31 cellular contexts compared by ENCODE assay signal in genomic region chrX:38305971-38306370, GRCh38. TPM values are rescaled to one million over a fixed set of nuclear protein-coding genes. Genes with fewer than 3 reads are reported as not detected.
DNase-seq lines count a peak whose midpoint lies in the region; ATAC-seq, FAIRE-seq and TF ChIP-seq lines count a peak whose summit lies in the region.
"Had no signal": no experiment of that assay in that cellular context is flagged by ENCODE, and none has a peak within 500 bp of the region (broad histone marks: within the 10 kb centered on the region; RNA-seq: fewer than 3 reads in every experiment).

No MANE protein-coding gene starts in this region.

- TF ChIP-seq POLR2A in endothelial cell of umbilical vein (IDR thresholded peaks at IDR 0.05; ENCODE audit: low read depth, low read length) = no peak

- intact Hi-C loops in endothelial cell of umbilical vein (cut with micrococcal nuclease) (no loop called here), OCI-LY7 (cut with micrococcal nuclease; ENCODE audit: unreplicated experiment) (loop anchor here (10.0 kb wide), 1 partner anchor 59 kb away; no protein-coding TSS in a partner anchor)

- H3K36me3 ChIP-seq in adipocyte (ENCODE audit: control insufficient read depth, insufficient read depth, low read length, severe bottlenecking) = no peaks in the 10 kb centered on the region
- no peaks in the 10 kb centered on the region for H3K36me3 ChIP-seq in endothelial cell of umbilical vein (ENCODE audit: control insufficient read depth in 2 of 2, extremely low read depth in 1 of 2, insufficient read depth in 2 of 2, low read length in 2 of 2)
- H3K36me3 ChIP-seq in skeletal muscle satellite cell (ENCODE audit: insufficient read depth, low read length) = peaks cover 6% of the 10 kb centered on the region
- H3K36me3 ChIP-seq in OCI-LY7 (ENCODE audit: insufficient read depth, low read length) = no peaks in the 10 kb centered on the region
- H3K36me3 ChIP-seq: suprapubic skin had no signal

- H4K20me1 ChIP-seq in endothelial cell of umbilical vein (replicated peaks; ENCODE audit: control insufficient read depth, extremely low read depth, insufficient read depth, low read length) = no peaks in the 10 kb centered on the region
- no peaks in the 10 kb centered on the region for H4K20me1 ChIP-seq in OCI-LY7 (ENCODE audit: insufficient read depth, low read length)

- BruUV-seq in endothelial cell of umbilical vein (replicated peaks; lab: Mats Ljungman, UMichigan) (no TSS peak), OCI-LY7 (replicated peaks; lab: Mats Ljungman, UMichigan) (no TSS peak)

- no peaks in the 10 kb centered on the region for H3K9me1 ChIP-seq in endothelial cell of umbilical vein (replicated peaks; ENCODE audit: control insufficient read depth, extremely low read depth, insufficient read depth, low read length)

- H3K4me2 ChIP-seq in endothelial cell of umbilical vein (ENCODE audit: insufficient read depth, low read length) (peak overlapping the region; percentile 64), skeletal muscle satellite cell (ENCODE audit: low read length) (no peak overlapping the region), OCI-LY7 (ENCODE audit: low read length) (no peak overlapping the region)

- H3K79me2 ChIP-seq in endothelial cell of umbilical vein (ENCODE audit: control insufficient read depth, insufficient read depth, low read length) = no peaks in the 10 kb centered on the region
- no peaks in the 10 kb centered on the region for H3K79me2 ChIP-seq in OCI-LY7 (ENCODE audit: insufficient read depth, low read depth, low read length)
- H3K79me2 ChIP-seq: parathyroid adenoma had no signal

- DNase-seq in adipocyte (ENCODE audit: low read depth) (peak; percentile 4), endothelial cell of umbilical vein (ENCODE audit: low read depth, low spot score) (peak; percentile 90), left lobe of liver (ENCODE audit: low spot score) (no peak), cerebellum (ENCODE audit: low spot score) (no peak), OCI-LY7 (ENCODE audit: low spot score) (no peak)
- no peak for DNase-seq in activated effector memory CD4-positive, alpha-beta T cell treated with anti-CD3 and anti-CD28 coated beads, Interleukin-2, amount 50 U/mL, for 16 hours
- DNase-seq in stimulated activated CD4-positive, alpha-beta T cell treated with anti-CD3 and anti-CD28 coated beads, Interleukin-2, amount 100 ng/mL, for 24 hours = no peak
- DNase-seq: activated CD4-positive, alpha-beta T cell treated with anti-CD3 and anti-CD28 coated beads for 1 hour; activated effector memory CD4-positive, alpha-beta T cell treated with Interleukin-2 at 50 U/mL for 16 hours; activated naive CD8-positive, alpha-beta T cell treated with anti-CD3 and anti-CD28 coated beads for 36 hours; cerebellar nuclear complex; KBM-7; kidney; NCI-H1436 treated with DMSO at 0.1 percent for 48 hours; NCI-H345; NCI-H82; stimulated activated CD4-positive, alpha-beta T cell treated with anti-CD3 and anti-CD28 coated beads, Interleukin-15, amount 100 ng/mL, for 24 hours; stimulated activated naive CD4-positive, alpha-beta T cell; T-helper 17 cell had no signal

- ATAC-seq in left lobe of liver = peak; percentile 85
- ATAC-seq: sciatic nerve, SK-N-SH treated with all-trans-retinoic acid at 6 μM for 48 hours, T-helper 17 cell had no signal

- CTCF ChIA-PET in endothelial cell of umbilical vein (lab: Charles Lee) = interaction anchor here (6.6 kb wide), 1 partner anchor 21 kb away, joined by 100 read pairs; the partner anchor contains the start of gene RPGR
- CTCF ChIA-PET in OCI-LY7 (lab: Charles Lee; ENCODE audit: unreplicated experiment) = no interaction called here

- no peak overlapping the region for H2AFZ ChIP-seq in endothelial cell of umbilical vein (ENCODE audit: low read depth, low read length)
- no peak overlapping the region for H2AFZ ChIP-seq in OCI-LY7 (ENCODE audit: low read length)
- H2AFZ ChIP-seq: parathyroid adenoma had no signal

- no peak for TF ChIP-seq CTCF in endothelial cell of umbilical vein (IDR thresholded peaks at IDR 0.05; ENCODE audit: extremely low read depth in 1 of 2, insufficient read depth in 1 of 2, low read depth in 1 of 2, low read length in 2 of 2)
- TF ChIP-seq CTCF in OCI-LY7 (conservative IDR thresholded peaks at IDR 0.05; ENCODE audit: low read length) = no peak

- peaks cover 7% of the 10 kb centered on the region for H3K27me3 ChIP-seq in adipocyte (replicated peaks; ENCODE audit: control insufficient read depth, insufficient read depth, low read length)
- no peaks in the 10 kb centered on the region for H3K27me3 ChIP-seq in endothelial cell of umbilical vein (ENCODE audit: control insufficient read depth in 2 of 2, insufficient read depth in 2 of 2, low read length in 2 of 2)
- no peaks in the 10 kb centered on the region for H3K27me3 ChIP-seq in skeletal muscle satellite cell (ENCODE audit: control insufficient read depth, insufficient read depth, low read length)
- H3K27me3 ChIP-seq: suprapubic skin had no signal

- H3K27ac ChIP-seq in endothelial cell of umbilical vein (ENCODE audit: insufficient read depth, low read depth, low read length) (peak overlapping the region; percentile 87), OCI-LY7 (ENCODE audit: low read depth, low read length, poor library complexity, severe bottlenecking) (no peak overlapping the region)
- H3K27ac ChIP-seq: epithelial cell of prostate, parathyroid adenoma, RWPE1 had no signal

- POLR2A ChIA-PET in endothelial cell of umbilical vein (lab: Charles Lee) = interaction anchor here (1.7 kb wide), 1 partner anchor 21 kb away, joined by 10 read pairs; the partner anchor contains the start of gene RPGR
- POLR2A ChIA-PET in OCI-LY7 (lab: Charles Lee) = no interaction called here

- no peak overlapping the region for H3K4me3 ChIP-seq in adipocyte (ENCODE audit: low read length)
- H3K4me3 ChIP-seq in endothelial cell of umbilical vein (replicated peaks in 1 of 3; ENCODE audit: insufficient read depth in 1 of 3, low read depth in 1 of 3, low read length in 3 of 3) = peak overlapping the region in 1 of 3 experiments; percentile 40
- H3K4me3 ChIP-seq in skeletal muscle satellite cell (ENCODE audit: low read length) = no peak overlapping the region
- no peak overlapping the region for H3K4me3 ChIP-seq in OCI-LY7 (ENCODE audit: low read depth, low read length, poor library complexity, severe bottlenecking)
- H3K4me3 ChIP-seq: suprapubic skin had no signal

- dilution Hi-C loops in endothelial cell of umbilical vein (cut with MboI; ENCODE audit: extremely low pct_ligation_motif_present, low sequenced_read_pairs) = no loop called here

- H3K4me1 ChIP-seq in adipocyte (ENCODE audit: control insufficient read depth, insufficient read depth, low read length) (peaks cover 3% of the 10 kb centered on the region), endothelial cell of umbilical vein (ENCODE audit: control insufficient read depth, extremely low read depth, insufficient read depth, low read length) (peaks cover 32% of the 10 kb centered on the region), skeletal muscle satellite cell (ENCODE audit: control insufficient read depth, insufficient read depth, low read length) (peaks cover 18% of the 10 kb centered on the region), OCI-LY7 (ENCODE audit: insufficient read depth, low read length, poor library complexity, severe bottlenecking) (no peaks in the 10 kb centered on the region)
- H3K4me1 ChIP-seq: parathyroid adenoma, suprapubic skin had no signal

- peak; percentile 98 for FAIRE-seq in endothelial cell of umbilical vein (lab: Jason Lieb, UNC)
- FAIRE-seq: frontal cortex, HTR-8/SVneo, kidney had no signal

- no peaks in the 10 kb centered on the region for H3K9me3 ChIP-seq in adipocyte (ENCODE audit: control insufficient read depth, low read length)
- no peaks in the 10 kb centered on the region for H3K9me3 ChIP-seq in endothelial cell of umbilical vein (replicated peaks; ENCODE audit: control insufficient read depth, insufficient read depth, low read length)
- no peaks in the 10 kb centered on the region for H3K9me3 ChIP-seq in skeletal muscle satellite cell (replicated peaks; ENCODE audit: low read length)
- no peaks in the 10 kb centered on the region for H3K9me3 ChIP-seq in OCI-LY7 (ENCODE audit: low read length)
- H3K9me3 ChIP-seq: suprapubic skin had no signal

- H3K9ac ChIP-seq in adipocyte (ENCODE audit: low read length) = no peak overlapping the region
- H3K9ac ChIP-seq in endothelial cell of umbilical vein (replicated peaks; ENCODE audit: extremely low read depth, insufficient read depth, low read length) = peak overlapping the region; percentile 78
- peak overlapping the region; percentile 25 for H3K9ac ChIP-seq in skeletal muscle satellite cell (ENCODE audit: low read depth, low read length)
- H3K9ac ChIP-seq: parathyroid adenoma had no signal

- no peaks in the 10 kb centered on the region for H3K9me2 ChIP-seq in OCI-LY7 (ENCODE audit: insufficient read depth, low read length)

TF ChIP-seq in endothelial cell of umbilical vein, 7 proteins besides CTCF, POLR2A, EP300 and RAD21 (continues in another document):
- TF ChIP-seq MYC (IDR thresholded peaks at IDR 0.05; ENCODE audit: low read depth, low read length) = no peak

RNA-seq across cellular contexts. Expression of gene RPGR, which starts 21.3 kb away (rescaled TPM):
- 21.1 and 24.0 TPM in 2 replicates for total RNA-seq in endothelial cell of umbilical vein
- polyA plus RNA-seq in endothelial cell of umbilical vein = 1.8 and 2.7 TPM in 2 replicates
- polyA plus RNA-seq in endothelial cell of umbilical vein (2011; cell fraction: cytosol; rRNA removed) = 3.0 and 3.5 TPM in 2 replicates
- 17.5 and 24.5 TPM in 2 replicates for polyA plus RNA-seq in endothelial cell of umbilical vein (2011; cell fraction: nucleus; rRNA removed)
- 18.9 and 29.3 TPM in 2 replicates for polyA plus RNA-seq in endothelial cell of umbilical vein (2012)
- polyA minus RNA-seq in endothelial cell of umbilical vein = 11.8 and 19.2 TPM in 2 replicates
- polyA minus RNA-seq in endothelial cell of umbilical vein (2011; cell fraction: cytosol; rRNA and poly(A)+ RNA removed) = 2.9 TPM
- 34.0 and 37.1 TPM in 2 replicates for polyA minus RNA-seq in endothelial cell of umbilical vein (2011; cell fraction: nucleus; rRNA and poly(A)+ RNA removed)
- 1.6 TPM for total RNA-seq in left lobe of liver
- total RNA-seq in skeletal muscle satellite cell (2012; rRNA removed) = 11.8 and 20.0 TPM in 2 replicates
- 17.7 TPM for total RNA-seq in cerebellum
- 11.6 and 18.2 TPM in 2 replicates for total RNA-seq in OCI-LY7 (2014; rRNA removed; shearing (Covaris generic))
- total RNA-seq in OCI-LY7 (2022) = 12.4 and 21.6 TPM in 2 replicates

RNA-seq across cellular contexts. Expression of gene OTC, which starts 46.4 kb away (rescaled TPM):
- total RNA-seq in endothelial cell of umbilical vein = not detected in 2 replicates
- polyA plus RNA-seq in endothelial cell of umbilical vein = not detected in 2 replicates
- not detected in 2 replicates for polyA plus RNA-seq in endothelial cell of umbilical vein (2011; cell fraction: cytosol; rRNA removed)
- not detected in 2 replicates for polyA plus RNA-seq in endothelial cell of umbilical vein (2011; cell fraction: nucleus; rRNA removed)
- polyA plus RNA-seq in endothelial cell of umbilical vein (2012) = not detected in 2 replicates
- not detected in 2 replicates for polyA minus RNA-seq in endothelial cell of umbilical vein
- polyA minus RNA-seq in endothelial cell of umbilical vein (2011; cell fraction: cytosol; rRNA and poly(A)+ RNA removed) = not detected
- not detected in 2 replicates for polyA minus RNA-seq in endothelial cell of umbilical vein (2011; cell fraction: nucleus; rRNA and poly(A)+ RNA removed)
- 94.6 TPM for total RNA-seq in left lobe of liver
- total RNA-seq in skeletal muscle satellite cell (2012; rRNA removed) = not detected in 2 replicates
- not detected for total RNA-seq in cerebellum
- total RNA-seq in OCI-LY7 (2014; rRNA removed; shearing (Covaris generic)) = not detected in 2 replicates
- total RNA-seq in OCI-LY7 (2022) = not detected in 2 replicates
- total RNA-seq: activated naive CD8-positive, alpha-beta T cell treated with anti-CD3 and anti-CD28 coated beads for 36 hours; Daoy; kidney; suprapubic skin; T-helper 17 cell had no signal
- polyA plus RNA-seq: CD14-positive monocyte, neural cell had no signal

Comparison
In these comparisons a context has a peak if more than half of its experiments do, and no peak if none do; other contexts are left out.
1. DNase-seq: peak in adipocyte (single experiment) and endothelial cell of umbilical vein (single experiment); none in left lobe of liver (single experiment), activated effector memory CD4-positive, alpha-beta T cell treated with anti-CD3 and anti-CD28 coated beads, Interleukin-2, amount 50 U/mL, for 16 hours (single experiment), cerebellum (single experiment), OCI-LY7 (single experiment) and stimulated activated CD4-positive, alpha-beta T cell treated with anti-CD3 and anti-CD28 coated beads, Interleukin-2, amount 100 ng/mL, for 24 hours (0 of 2).
2. RNA of gene OTC, which starts 46.4 kb away (total RNA-seq): 94.6 TPM in left lobe of liver (single experiment); not detected in cerebellum (single experiment), not detected in endothelial cell of umbilical vein and not detected in OCI-LY7; every median in the first group is over 10 times any median in the second.